Comparison of ENCODE assay signal across 1 cellular context in the genomic region with DNA sequence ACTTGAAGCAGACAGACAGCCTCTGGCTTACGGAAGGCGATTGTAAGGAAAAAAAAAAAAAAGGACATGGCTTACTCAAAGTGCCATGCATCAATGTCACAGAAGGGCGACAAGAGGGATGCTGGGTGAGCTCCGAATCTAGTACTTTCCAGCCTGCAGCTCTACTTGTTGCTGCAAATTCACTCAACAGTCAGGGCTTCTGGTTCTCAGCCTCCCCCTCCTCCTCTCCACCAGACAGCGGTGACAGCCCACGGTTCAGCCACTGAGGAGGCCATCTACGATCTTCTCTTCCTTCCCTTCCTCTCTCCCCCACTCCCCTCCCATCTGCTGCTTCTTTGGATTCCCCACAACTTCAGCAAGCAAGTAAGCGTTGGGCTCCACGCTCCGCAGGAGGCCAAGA.
TF ChIP-seq lines count a peak whose summit lies in the region.

No MANE protein-coding gene starts in this region.

TF ChIP-seq in GM23338, 12 proteins besides CTCF, POLR2A, EP300 and RAD21 (continued from another document):
- TF ChIP-seq, protein P1, sequence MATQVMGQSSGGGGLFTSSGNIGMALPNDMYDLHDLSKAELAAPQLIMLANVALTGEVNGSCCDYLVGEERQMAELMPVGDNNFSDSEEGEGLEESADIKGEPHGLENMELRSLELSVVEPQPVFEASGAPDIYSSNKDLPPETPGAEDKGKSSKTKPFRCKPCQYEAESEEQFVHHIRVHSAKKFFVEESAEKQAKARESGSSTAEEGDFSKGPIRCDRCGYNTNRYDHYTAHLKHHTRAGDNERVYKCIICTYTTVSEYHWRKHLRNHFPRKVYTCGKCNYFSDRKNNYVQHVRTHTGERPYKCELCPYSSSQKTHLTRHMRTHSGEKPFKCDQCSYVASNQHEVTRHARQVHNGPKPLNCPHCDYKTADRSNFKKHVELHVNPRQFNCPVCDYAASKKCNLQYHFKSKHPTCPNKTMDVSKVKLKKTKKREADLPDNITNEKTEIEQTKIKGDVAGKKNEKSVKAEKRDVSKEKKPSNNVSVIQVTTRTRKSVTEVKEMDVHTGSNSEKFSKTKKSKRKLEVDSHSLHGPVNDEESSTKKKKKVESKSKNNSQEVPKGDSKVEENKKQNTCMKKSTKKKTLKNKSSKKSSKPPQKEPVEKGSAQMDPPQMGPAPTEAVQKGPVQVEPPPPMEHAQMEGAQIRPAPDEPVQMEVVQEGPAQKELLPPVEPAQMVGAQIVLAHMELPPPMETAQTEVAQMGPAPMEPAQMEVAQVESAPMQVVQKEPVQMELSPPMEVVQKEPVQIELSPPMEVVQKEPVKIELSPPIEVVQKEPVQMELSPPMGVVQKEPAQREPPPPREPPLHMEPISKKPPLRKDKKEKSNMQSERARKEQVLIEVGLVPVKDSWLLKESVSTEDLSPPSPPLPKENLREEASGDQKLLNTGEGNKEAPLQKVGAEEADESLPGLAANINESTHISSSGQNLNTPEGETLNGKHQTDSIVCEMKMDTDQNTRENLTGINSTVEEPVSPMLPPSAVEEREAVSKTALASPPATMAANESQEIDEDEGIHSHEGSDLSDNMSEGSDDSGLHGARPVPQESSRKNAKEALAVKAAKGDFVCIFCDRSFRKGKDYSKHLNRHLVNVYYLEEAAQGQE (IDR thresholded peaks at IDR 0.05; ENCODE audit: unreplicated experiment), result no peak
- TF ChIP-seq, protein P2, sequence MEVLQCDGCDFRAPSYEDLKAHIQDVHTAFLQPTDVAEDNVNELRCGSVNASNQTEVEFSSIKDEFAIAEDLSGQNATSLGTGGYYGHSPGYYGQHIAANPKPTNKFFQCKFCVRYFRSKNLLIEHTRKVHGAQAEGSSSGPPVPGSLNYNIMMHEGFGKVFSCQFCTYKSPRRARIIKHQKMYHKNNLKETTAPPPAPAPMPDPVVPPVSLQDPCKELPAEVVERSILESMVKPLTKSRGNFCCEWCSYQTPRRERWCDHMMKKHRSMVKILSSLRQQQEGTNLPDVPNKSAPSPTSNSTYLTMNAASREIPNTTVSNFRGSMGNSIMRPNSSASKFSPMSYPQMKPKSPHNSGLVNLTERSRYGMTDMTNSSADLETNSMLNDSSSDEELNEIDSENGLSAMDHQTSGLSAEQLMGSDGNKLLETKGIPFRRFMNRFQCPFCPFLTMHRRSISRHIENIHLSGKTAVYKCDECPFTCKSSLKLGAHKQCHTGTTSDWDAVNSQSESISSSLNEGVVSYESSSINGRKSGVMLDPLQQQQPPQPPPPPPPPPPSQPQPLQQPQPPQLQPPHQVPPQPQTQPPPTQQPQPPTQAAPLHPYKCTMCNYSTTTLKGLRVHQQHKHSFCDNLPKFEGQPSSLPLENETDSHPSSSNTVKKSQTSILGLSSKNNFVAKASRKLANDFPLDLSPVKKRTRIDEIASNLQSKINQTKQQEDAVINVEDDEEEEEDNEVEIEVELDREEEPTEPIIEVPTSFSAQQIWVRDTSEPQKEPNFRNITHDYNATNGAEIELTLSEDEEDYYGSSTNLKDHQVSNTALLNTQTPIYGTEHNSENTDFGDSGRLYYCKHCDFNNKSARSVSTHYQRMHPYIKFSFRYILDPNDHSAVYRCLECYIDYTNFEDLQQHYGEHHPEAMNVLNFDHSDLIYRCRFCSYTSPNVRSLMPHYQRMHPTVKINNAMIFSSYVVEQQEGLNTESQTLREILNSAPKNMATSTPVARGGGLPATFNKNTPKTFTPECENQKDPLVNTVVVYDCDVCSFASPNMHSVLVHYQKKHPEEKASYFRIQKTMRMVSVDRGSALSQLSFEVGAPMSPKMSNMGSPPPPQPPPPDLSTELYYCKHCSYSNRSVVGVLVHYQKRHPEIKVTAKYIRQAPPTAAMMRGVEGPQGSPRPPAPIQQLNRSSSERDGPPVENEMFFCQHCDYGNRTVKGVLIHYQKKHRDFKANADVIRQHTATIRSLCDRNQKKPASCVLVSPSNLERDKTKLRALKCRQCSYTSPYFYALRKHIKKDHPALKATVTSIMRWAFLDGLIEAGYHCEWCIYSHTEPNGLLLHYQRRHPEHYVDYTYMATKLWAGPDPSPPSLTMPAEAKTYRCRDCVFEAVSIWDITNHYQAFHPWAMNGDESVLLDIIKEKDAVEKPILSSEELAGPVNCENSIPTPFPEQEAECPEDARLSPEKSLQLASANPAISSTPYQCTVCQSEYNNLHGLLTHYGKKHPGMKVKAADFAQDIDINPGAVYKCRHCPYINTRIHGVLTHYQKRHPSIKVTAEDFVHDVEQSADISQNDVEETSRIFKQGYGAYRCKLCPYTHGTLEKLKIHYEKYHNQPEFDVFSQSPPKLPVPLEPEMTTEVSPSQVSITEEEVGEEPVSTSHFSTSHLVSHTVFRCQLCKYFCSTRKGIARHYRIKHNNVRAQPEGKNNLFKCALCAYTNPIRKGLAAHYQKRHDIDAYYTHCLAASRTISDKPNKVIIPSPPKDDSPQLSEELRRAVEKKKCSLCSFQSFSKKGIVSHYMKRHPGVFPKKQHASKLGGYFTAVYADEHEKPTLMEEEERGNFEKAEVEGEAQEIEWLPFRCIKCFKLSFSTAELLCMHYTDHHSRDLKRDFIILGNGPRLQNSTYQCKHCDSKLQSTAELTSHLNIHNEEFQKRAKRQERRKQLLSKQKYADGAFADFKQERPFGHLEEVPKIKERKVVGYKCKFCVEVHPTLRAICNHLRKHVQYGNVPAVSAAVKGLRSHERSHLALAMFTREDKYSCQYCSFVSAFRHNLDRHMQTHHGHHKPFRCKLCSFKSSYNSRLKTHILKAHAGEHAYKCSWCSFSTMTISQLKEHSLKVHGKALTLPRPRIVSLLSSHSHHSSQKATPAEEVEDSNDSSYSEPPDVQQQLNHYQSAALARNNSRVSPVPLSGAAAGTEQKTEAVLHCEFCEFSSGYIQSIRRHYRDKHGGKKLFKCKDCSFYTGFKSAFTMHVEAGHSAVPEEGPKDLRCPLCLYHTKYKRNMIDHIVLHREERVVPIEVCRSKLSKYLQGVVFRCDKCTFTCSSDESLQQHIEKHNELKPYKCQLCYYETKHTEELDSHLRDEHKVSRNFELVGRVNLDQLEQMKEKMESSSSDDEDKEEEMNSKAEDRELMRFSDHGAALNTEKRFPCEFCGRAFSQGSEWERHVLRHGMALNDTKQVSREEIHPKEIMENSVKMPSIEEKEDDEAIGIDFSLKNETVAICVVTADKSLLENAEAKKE (CRISPR knock-in tag; IDR thresholded peaks at IDR 0.05), result no peak
- no peak for TF ChIP-seq ZNF114 (CRISPR knock-in tag; IDR thresholded peaks at IDR 0.05)
- no peak for TF ChIP-seq EZH2 (IDR thresholded peaks at IDR 0.05; ENCODE audit: low read depth, unreplicated experiment)
- TF ChIP-seq JUNB (IDR thresholded peaks at IDR 0.05; ENCODE audit: unreplicated experiment), result no peak
- TF ChIP-seq ZNF331 (CRISPR knock-in tag; IDR thresholded peaks at IDR 0.05; ENCODE audit: low read depth), result no peak
- TF ChIP-seq, protein P3, sequence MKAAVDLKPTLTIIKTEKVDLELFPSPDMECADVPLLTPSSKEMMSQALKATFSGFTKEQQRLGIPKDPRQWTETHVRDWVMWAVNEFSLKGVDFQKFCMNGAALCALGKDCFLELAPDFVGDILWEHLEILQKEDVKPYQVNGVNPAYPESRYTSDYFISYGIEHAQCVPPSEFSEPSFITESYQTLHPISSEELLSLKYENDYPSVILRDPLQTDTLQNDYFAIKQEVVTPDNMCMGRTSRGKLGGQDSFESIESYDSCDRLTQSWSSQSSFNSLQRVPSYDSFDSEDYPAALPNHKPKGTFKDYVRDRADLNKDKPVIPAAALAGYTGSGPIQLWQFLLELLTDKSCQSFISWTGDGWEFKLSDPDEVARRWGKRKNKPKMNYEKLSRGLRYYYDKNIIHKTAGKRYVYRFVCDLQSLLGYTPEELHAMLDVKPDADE (IDR thresholded peaks at IDR 0.05), result no peak
- no peak for TF ChIP-seq EZH2phosphoT487 (IDR thresholded peaks at IDR 0.05; ENCODE audit: unreplicated experiment)
